ENCODE assay signal across 8 cellular contexts in genomic region chr3:136749602-136750001, GRCh38. TPM values are rescaled to one million over a fixed set of nuclear protein-coding genes. Genes with fewer than 3 reads are reported as not detected.
DNase-seq lines count a peak whose midpoint lies in the region; ATAC-seq and TF ChIP-seq lines count a peak whose summit lies in the region.
"Not testable (repeated sequence)": the region's sequence is repeated elsewhere in the genome, so short reads cannot be mapped to it uniquely, and the experiment has no call there.

No MANE protein-coding gene starts in this region.

- peaks cover 27% of the 10 kb centered on the region for H3K4me1 Mint-ChIP-seq in activated T-helper 17 cell treated with anti-CD3 and anti-CD28 coated beads, Interleukin-2, amount 50 U/mL, for 72 hours
- H3K4me1 Mint-ChIP-seq in dendritic cell treated with granulocyte-macrophage colony-stimulating factor and Interleukin-4, amounts not matched to agents 40 ng/mL and 50 ng/mL, for 4 days (ENCODE audit: low read depth) = peaks cover 60% of the 10 kb centered on the region
- H3K4me1 Mint-ChIP-seq in natural killer cell treated with Interleukin-12 subunit alpha and Interleukin-12 subunit beta and Interleukin-15 and Interleukin-18, amount 100 ng/mL, for 72 hours (ENCODE audit: low read depth in 2 of 2) = peaks cover 49 to 61% of the 10 kb centered on the region in 2 donors
- H3K4me1 Mint-ChIP-seq in stimulated activated naive CD8-positive, alpha-beta T cell treated with anti-CD3 and anti-CD28 coated beads, Interleukin-15, Interleukin-2, amounts not matched to agents 100 ng/mL and 50 ng/mL, for 24 hours (ENCODE audit: low read depth) = peaks cover 65% of the 10 kb centered on the region

- not testable (repeated sequence) for TF ChIP-seq CTCF in right atrium auricular region (IDR thresholded peaks at IDR 0.05)

- not testable (repeated sequence) for ATAC-seq in activated T-helper 17 cell treated with anti-CD3 and anti-CD28 coated beads, Interleukin-2, amount 50 U/mL, for 72 hours (replicated peaks); natural killer cell treated with Interleukin-12 subunit alpha and Interleukin-12 subunit beta and Interleukin-15 and Interleukin-18, amount 100 ng/mL, for 72 hours

- H3K9me3 Mint-ChIP-seq in activated T-helper 17 cell treated with anti-CD3 and anti-CD28 coated beads, Interleukin-2, amount 50 U/mL, for 72 hours; dendritic cell treated with granulocyte-macrophage colony-stimulating factor and Interleukin-4, amounts not matched to agents 40 ng/mL and 50 ng/mL, for 4 days; natural killer cell treated with Interleukin-12 subunit alpha and Interleukin-12 subunit beta and Interleukin-15 and Interleukin-18, amount 100 ng/mL, for 72 hours; stimulated activated naive CD8-positive, alpha-beta T cell treated with anti-CD3 and anti-CD28 coated beads, Interleukin-15, Interleukin-2, amounts not matched to agents 100 ng/mL and 50 ng/mL, for 24 hours: not testable (repeated sequence)

- not testable (repeated sequence) for H3K27me3 Mint-ChIP-seq in activated T-helper 17 cell treated with anti-CD3 and anti-CD28 coated beads, Interleukin-2, amount 50 U/mL, for 72 hours; dendritic cell treated with granulocyte-macrophage colony-stimulating factor and Interleukin-4, amounts not matched to agents 40 ng/mL and 50 ng/mL, for 4 days; natural killer cell treated with Interleukin-12 subunit alpha and Interleukin-12 subunit beta and Interleukin-15 and Interleukin-18, amount 100 ng/mL, for 72 hours; stimulated activated naive CD8-positive, alpha-beta T cell treated with anti-CD3 and anti-CD28 coated beads, Interleukin-15, Interleukin-2, amounts not matched to agents 100 ng/mL and 50 ng/mL, for 24 hours

- H3K27ac ChIP-seq in BLaER1 (peak overlapping the region; percentile 98), HUES64 (ENCODE audit: low read depth, low read length) (peak overlapping the region; percentile 100; the same call in 1 of the 2 replicates), SJSA1 (peak overlapping the region; percentile 98), right atrium auricular region (peak overlapping the region; percentile 97 to 98)

- H3K9ac ChIP-seq in BLaER1 = peak overlapping the region; percentile 99
- H3K9ac ChIP-seq in HUES64 (ENCODE audit: low read depth, low read length) = not testable (repeated sequence)

- peak overlapping the region; percentile 96 for H3K4me3 Mint-ChIP-seq in activated T-helper 17 cell treated with anti-CD3 and anti-CD28 coated beads, Interleukin-2, amount 50 U/mL, for 72 hours
- not testable (repeated sequence) for H3K4me3 Mint-ChIP-seq in dendritic cell treated with granulocyte-macrophage colony-stimulating factor and Interleukin-4, amounts not matched to agents 40 ng/mL and 50 ng/mL, for 4 days
- peak overlapping the region; percentile 92 for H3K4me3 Mint-ChIP-seq in natural killer cell treated with Interleukin-12 subunit alpha and Interleukin-12 subunit beta and Interleukin-15 and Interleukin-18, amount 100 ng/mL, for 72 hours
- peak overlapping the region; percentile 88 for H3K4me3 Mint-ChIP-seq in stimulated activated naive CD8-positive, alpha-beta T cell treated with anti-CD3 and anti-CD28 coated beads, Interleukin-15, Interleukin-2, amounts not matched to agents 100 ng/mL and 50 ng/mL, for 24 hours

- peaks cover 38% of the 10 kb centered on the region for H4K20me1 ChIP-seq in BLaER1

- intact Hi-C loops in dendritic cell treated with granulocyte-macrophage colony-stimulating factor and Interleukin-4, amounts not matched to agents 40 ng/mL and 50 ng/mL, for 4 days (cut with micrococcal nuclease) = loop anchor here (5.0 kb wide), 4 partner anchors 127 to 672 kb away; partner anchors contain the start of gene PCCB

- H3K4me3 ChIP-seq in BLaER1 (peak overlapping the region; percentile 81), right atrium auricular region (peak overlapping the region in 1 of 2 donors; percentile 80)
- H3K4me3 ChIP-seq in HUES64 (ENCODE audit: low read length); SJSA1: not testable (repeated sequence)

- peaks cover 11% of the 10 kb centered on the region for H3K36me3 ChIP-seq in BLaER1
- not testable (repeated sequence) for H3K36me3 ChIP-seq in HUES64 (ENCODE audit: insufficient read depth, low read length); SJSA1; right atrium auricular region

- peak overlapping the region; percentile 88 for H3K27ac Mint-ChIP-seq in activated T-helper 17 cell treated with anti-CD3 and anti-CD28 coated beads, Interleukin-2, amount 50 U/mL, for 72 hours
- H3K27ac Mint-ChIP-seq in dendritic cell treated with granulocyte-macrophage colony-stimulating factor and Interleukin-4, amounts not matched to agents 40 ng/mL and 50 ng/mL, for 4 days = peak overlapping the region; percentile 98
- peak overlapping the region; percentile 92 to 94 for H3K27ac Mint-ChIP-seq in natural killer cell treated with Interleukin-12 subunit alpha and Interleukin-12 subunit beta and Interleukin-15 and Interleukin-18, amount 100 ng/mL, for 72 hours
- peak overlapping the region; percentile 93 for H3K27ac Mint-ChIP-seq in stimulated activated naive CD8-positive, alpha-beta T cell treated with anti-CD3 and anti-CD28 coated beads, Interleukin-15, Interleukin-2, amounts not matched to agents 100 ng/mL and 50 ng/mL, for 24 hours

- H3K9me3 ChIP-seq in BLaER1 = peaks cover 10% of the 10 kb centered on the region
- not testable (repeated sequence) for H3K9me3 ChIP-seq in HUES64 (ENCODE audit: insufficient read depth, low read depth, low read length); SJSA1 (replicated peaks); right atrium auricular region

- not testable (repeated sequence) for H3K27me3 ChIP-seq in BLaER1; HUES64 (ENCODE audit: insufficient read depth, low read length); SJSA1 (replicated peaks); right atrium auricular region

- peaks cover 51% of the 10 kb centered on the region for H3K4me1 ChIP-seq in BLaER1
- H3K4me1 ChIP-seq in HUES64 (ENCODE audit: insufficient read depth, low read length) = peaks cover 31% of the 10 kb centered on the region
- peaks cover 55% of the 10 kb centered on the region for H3K4me1 ChIP-seq in SJSA1 (replicated peaks)
- H3K4me1 ChIP-seq in right atrium auricular region = peaks cover 0 to 41% of the 10 kb centered on the region in 2 donors

- peaks cover 34% of the 10 kb centered on the region for H3K36me3 Mint-ChIP-seq in activated T-helper 17 cell treated with anti-CD3 and anti-CD28 coated beads, Interleukin-2, amount 50 U/mL, for 72 hours (ENCODE audit: low read depth)
- peaks cover 17% of the 10 kb centered on the region for H3K36me3 Mint-ChIP-seq in dendritic cell treated with granulocyte-macrophage colony-stimulating factor and Interleukin-4, amounts not matched to agents 40 ng/mL and 50 ng/mL, for 4 days (ENCODE audit: low read depth)
- not testable (repeated sequence) for H3K36me3 Mint-ChIP-seq in natural killer cell treated with Interleukin-12 subunit alpha and Interleukin-12 subunit beta and Interleukin-15 and Interleukin-18, amount 100 ng/mL, for 72 hours; stimulated activated naive CD8-positive, alpha-beta T cell treated with anti-CD3 and anti-CD28 coated beads, Interleukin-15, Interleukin-2, amounts not matched to agents 100 ng/mL and 50 ng/mL, for 24 hours (ENCODE audit: low read depth)

- 87% methylated on average over 6 of the region's 6 CpGs for WGBS in HUES64

- DNase-seq in SJSA1 (ENCODE audit: low read depth in 1 of 2, low spot score in 2 of 2); right atrium auricular region (ENCODE audit: low spot score); natural killer cell treated with Interleukin-12 subunit alpha and Interleukin-12 subunit beta and Interleukin-15 and Interleukin-18, amount 100 ng/mL, for 72 hours (ENCODE audit: low spot score): not testable (repeated sequence)

- peak overlapping the region; percentile 92 for H3K4me2 ChIP-seq in BLaER1

RNA-seq across cellular contexts. Expression of gene STAG1, which starts 2.6 kb away (rescaled TPM):
- 20.5 TPM for polyA plus RNA-seq in HUES64 (2013, experiment 1 of 2)
- polyA plus RNA-seq in HUES64 (2013, experiment 2 of 2) = 16.9 TPM
- total RNA-seq in SJSA1 (2014; rRNA removed; shearing (Covaris generic)) = 20.6 and 31.9 TPM in 2 replicates
- total RNA-seq in activated T-helper 17 cell treated with anti-CD3 and anti-CD28 coated beads, Interleukin-2, amount 50 U/mL, for 72 hours = 10 to 100 TPM; 48.0 to 62.3 TPM
- total RNA-seq in right atrium auricular region = 10 to 100 TPM; 16.5 to 24.8 TPM
- 10 to 100 TPM; 48.7 to 88.7 TPM for total RNA-seq in natural killer cell treated with Interleukin-12 subunit alpha and Interleukin-12 subunit beta and Interleukin-15 and Interleukin-18, amount 100 ng/mL, for 72 hours
